In genomic region chr11:69010361-69010891, GRCh38 we compare ENCODE assay signal across 9 cellular contexts. TPM values are rescaled to one million over a fixed set of nuclear protein-coding genes. Genes with fewer than 3 reads are reported as not detected.
DNase-seq lines count a peak whose midpoint lies in the region; ATAC-seq and TF ChIP-seq lines count a peak whose summit lies in the region.
"Had no signal": no experiment of that assay in that cellular context is flagged by ENCODE, and none has a peak within 500 bp of the region (broad histone marks: within the 10 kb centered on the region; RNA-seq: fewer than 3 reads in every experiment).

No MANE protein-coding gene starts in this region.

- H3K27me3 ChIP-seq in SJSA1 (replicated peaks) (no peaks in the 10 kb centered on the region), foreskin keratinocyte (peaks cover 32% of the 10 kb centered on the region), sigmoid colon (no peaks in the 10 kb centered on the region)

- H3K36me3 ChIP-seq in SJSA1 = peaks cover 22% of the 10 kb centered on the region
- H3K36me3 ChIP-seq in sigmoid colon = peaks cover 7 to 34% (median 16%) of the 10 kb centered on the region in 4 donors

- DNase-seq in EL (peak; percentile 37), SJSA1 (ENCODE audit: low read depth in 1 of 2, low spot score in 2 of 2) (peak in 1 of 2 experiments; percentile 85), foreskin keratinocyte (peak in 1 of 2 donors; percentile 51), sigmoid colon (peak; percentile 82), dermis blood vessel endothelial cell (no peak), GM10266 (ENCODE audit: extremely low spot score) (no peak), NCI-H2029 treated with DMSO at 0.1 percent for 48 hours (lab: John Stamatoyannopoulos, UW) (no peak)
- DNase-seq: NCI-H2171 treated with DMSO at 0.1 percent for 48 hours had no signal

- TF ChIP-seq CTCF in foreskin keratinocyte (conservative IDR thresholded peaks at IDR 0.05) (no peak), sigmoid colon (IDR thresholded peaks at IDR 0.05) (no peak), GM10266 (IDR thresholded peaks at IDR 0.05; ENCODE audit: control insufficient read depth, insufficient read depth, low read depth, missing control alignments) (no peak)

- H3K9me3 ChIP-seq in SJSA1 (replicated peaks) (no peaks in the 10 kb centered on the region), sigmoid colon (no peaks in the 10 kb centered on the region)

- no peak for TF ChIP-seq POLR2A in sigmoid colon (IDR thresholded peaks at IDR 0.05)

- H3K4me1 ChIP-seq in SJSA1 (replicated peaks) (peaks cover 83% of the 10 kb centered on the region), foreskin keratinocyte (peaks cover 16% of the 10 kb centered on the region), sigmoid colon (peaks cover 0 to 78% (median 73%) of the 10 kb centered on the region in 4 donors)

- intact Hi-C loops in sigmoid colon (cut with DNase I) = loop anchor here (2.0 to 5.0 kb wide), 2 partner anchors 84 to 168 kb away; partner anchors contain the start of gene CPT1A

- ATAC-seq in foreskin keratinocyte (peak; percentile 3), HG03159 (IDR thresholded peaks at IDR 0.05; ENCODE audit: unreplicated experiment) (no peak)

- H3K4me3 ChIP-seq in SJSA1 (peak overlapping the region; percentile 12), sigmoid colon (peak overlapping the region; percentile 75 to 84 (median 78))

- H3K27ac ChIP-seq in SJSA1 (peak overlapping the region; percentile 97), foreskin keratinocyte (no peak overlapping the region), sigmoid colon (peak overlapping the region; percentile 91 to 100 (median 98))

- WGBS in sigmoid colon, 2 donors = 30 to 56% methylated on average over 9 of the region's 9 CpGs

- TF ChIP-seq EP300 in sigmoid colon (IDR thresholded peaks at IDR 0.05) = no peak

RNA-seq across cellular contexts. Expression of gene MRGPRF, which starts 2.6 kb away (rescaled TPM):
- 25.8 and 27.4 TPM in 2 replicates for total RNA-seq in SJSA1 (2014; rRNA removed; shearing (Covaris generic))
- total RNA-seq in foreskin keratinocyte (0.07 and 0.14 TPM in 2 replicates), sigmoid colon (100 to 1,000 TPM; 118 to 263 (median 138) TPM), dermis blood vessel endothelial cell (0.05 and 0.17 TPM in 2 replicates)
- polyA plus RNA-seq in foreskin keratinocyte (0.09 and 0.25 TPM in 2 replicates), sigmoid colon (10 to 100 TPM in 1 of 3 donors, 1 to 10 TPM in 2; 1.8 to 18.7 (median 4.2) TPM)

RNA-seq across cellular contexts. Expression of gene MRGPRD, which starts 29.6 kb away (rescaled TPM):
- not detected in 2 replicates for total RNA-seq in SJSA1 (2014; rRNA removed; shearing (Covaris generic))
- total RNA-seq in foreskin keratinocyte = not detected in 2 replicates
- not detected in 2 replicates for polyA plus RNA-seq in foreskin keratinocyte
- total RNA-seq in sigmoid colon = 1 to 10 TPM in 3 of 4 donors, not detected in 1; 1.9 to 2.2 (median 2.1) TPM
- polyA plus RNA-seq in sigmoid colon = not detected
- total RNA-seq in dermis blood vessel endothelial cell = not detected in 2 replicates

RNA-seq across cellular contexts. Expression of gene TPCN2, which starts 38.3 kb away (rescaled TPM):
- total RNA-seq in SJSA1 (2014; rRNA removed; shearing (Covaris generic)) = 21.7 and 24.1 TPM in 2 replicates
- total RNA-seq in foreskin keratinocyte = 10.2 and 11.9 TPM in 2 replicates
- 7.4 and 8.6 TPM in 2 replicates for polyA plus RNA-seq in foreskin keratinocyte
- 10 to 100 TPM; 17.5 to 43.5 (median 25.3) TPM for total RNA-seq in sigmoid colon
- polyA plus RNA-seq in sigmoid colon = 10 to 100 TPM in 1 of 3 donors, 1 to 10 TPM in 2; 1.6 to 14.4 (median 1.8) TPM
- 13.8 and 14.3 TPM in 2 replicates for total RNA-seq in dermis blood vessel endothelial cell

Comparison
In these comparisons a context has a peak if more than half of its experiments do, and no peak if none do; other contexts are left out.
1. DNase-seq: peak in EL (single experiment) and sigmoid colon (single experiment); none in dermis blood vessel endothelial cell (single experiment), GM10266 (single experiment) and NCI-H2029 treated with DMSO at 0.1 percent for 48 hours (single experiment).
2. RNA of gene MRGPRF, which starts 2.6 kb away (total RNA-seq): 118 to 263 TPM in sigmoid colon and 25.8 to 27.4 TPM in SJSA1; 0.05 to 0.17 TPM in dermis blood vessel endothelial cell and 0.07 to 0.14 TPM in foreskin keratinocyte; every median in the first group is over 10 times any median in the second.